ENCODE assay signal across 14 cellular contexts in genomic region chr2:21282515-21282898, GRCh38.
DNase-seq lines count a peak whose midpoint lies in the region; ATAC-seq and TF ChIP-seq lines count a peak whose summit lies in the region.
"Had no signal": no experiment of that assay in that cellular context is flagged by ENCODE, and none has a peak within 500 bp of the region (broad histone marks: within the 10 kb centered on the region; RNA-seq: fewer than 3 reads in every experiment).

No MANE protein-coding gene starts in this region.

- peak; percentile 28 for DNase-seq in GM13976 (ENCODE audit: low spot score)
- peak; percentile 25 for DNase-seq in OCI-M1 (lab: John Stamatoyannopoulos, UW)
- DNase-seq: Caco-2, GOT3, NCI-H1930, NCI-H2171 treated with DMSO at 0.1 percent for 48 hours, NCI-H82 had no signal

- peaks cover 7% of the 10 kb centered on the region for H3K4me1 ChIP-seq in mesodermal cell (ENCODE audit: control insufficient read depth, insufficient read depth, low read length, poor library complexity, severe bottlenecking)
- H3K4me1 ChIP-seq: SJSA1 had no signal

- TF ChIP-seq CTCF in GM13976 (IDR thresholded peaks at IDR 0.05; ENCODE audit: borderline replicate concordance, control extremely low read depth, extremely low read depth, insufficient read depth, missing control alignments), result no peak

- ATAC-seq in HG03025 (IDR thresholded peaks at IDR 0.05; ENCODE audit: low FRiP score, unreplicated experiment) (peak; percentile 73), GM21526 (IDR thresholded peaks at IDR 0.05; ENCODE audit: low FRiP score, unreplicated experiment) (no peak), HG03045 (IDR thresholded peaks at IDR 0.05; ENCODE audit: unreplicated experiment) (no peak), GM21576 (IDR thresholded peaks at IDR 0.05; ENCODE audit: unreplicated experiment) (no peak)

- WGBS in mesodermal cell (ENCODE audit: insufficient coverage in 2 of 2), 2 experiments, result 67% methylated on average over 1 of the region's 2 CpGs; no CpG with 5 or more reads in 1 of the 2 experiments

- H3K4me3 ChIP-seq in mesodermal cell (ENCODE audit: extremely low read depth, insufficient read depth, low read length, poor library complexity, severe bottlenecking), result no peak overlapping the region
- H3K4me3 ChIP-seq: SJSA1 had no signal

- in situ Hi-C loops in GM13976 (cut with MboI; ENCODE audit: low sequenced_read_pairs, unreplicated experiment), result no loop called here

- no peaks in the 10 kb centered on the region for H3K9me3 ChIP-seq in mesodermal cell (ENCODE audit: control insufficient read depth, low read length)
- H3K9me3 ChIP-seq: Caco-2, SJSA1 had no signal

- peak overlapping the region; percentile 77 for H3K27ac ChIP-seq in mesodermal cell (ENCODE audit: low read depth, low read length, severe bottlenecking)
- H3K27ac ChIP-seq: KMS-11, SJSA1 had no signal

- H3K36me3 ChIP-seq in mesodermal cell (ENCODE audit: control insufficient read depth, insufficient read depth, low read length), result no peaks in the 10 kb centered on the region
- H3K36me3 ChIP-seq: SJSA1 had no signal
